In the genomic region with DNA sequence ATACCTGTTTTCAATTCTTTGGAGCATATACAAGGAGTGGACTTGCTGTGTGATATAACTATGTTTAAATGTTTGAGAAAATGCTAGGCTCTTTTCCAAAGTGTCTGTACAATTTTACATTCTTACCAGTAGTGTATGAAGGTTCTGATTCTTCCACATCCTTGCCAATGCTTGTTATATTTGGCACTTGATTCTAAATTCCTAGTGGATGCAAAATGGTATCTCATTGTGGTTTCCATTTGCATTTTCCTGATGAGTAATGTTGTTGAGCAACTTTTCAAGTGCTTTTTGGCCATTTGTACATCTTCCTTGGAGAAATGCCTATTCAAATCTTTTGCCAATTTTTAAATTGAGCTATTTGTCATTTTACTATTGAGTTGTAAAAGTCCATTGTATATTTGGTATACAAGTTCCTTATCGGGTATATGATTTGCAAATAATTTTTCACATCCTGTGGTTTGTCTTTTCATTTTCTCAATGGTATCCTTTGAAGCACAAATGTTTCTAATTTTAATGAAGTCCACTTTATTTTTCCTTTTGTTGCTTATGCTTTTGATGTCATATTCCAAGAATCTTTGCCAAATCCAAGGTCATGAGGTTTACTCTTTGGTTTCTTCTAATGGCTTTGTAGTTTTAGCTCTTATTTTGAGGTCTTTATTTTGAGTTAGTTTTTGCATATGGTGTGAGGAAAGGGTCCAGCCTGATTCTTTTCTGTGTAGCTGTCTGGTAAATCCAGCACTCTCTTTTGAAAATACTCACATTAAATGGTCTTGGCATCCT, we compare ENCODE assay signal across 16 cellular contexts. TPM values are rescaled to one million over a fixed set of nuclear protein-coding genes. Genes with fewer than 3 reads are reported as not detected.
DNase-seq lines count a peak whose midpoint lies in the region; ATAC-seq and TF ChIP-seq lines count a peak whose summit lies in the region.
"Had no signal": no experiment of that assay in that cellular context is flagged by ENCODE, and none has a peak within 500 bp of the region (broad histone marks: within the 10 kb centered on the region; RNA-seq: fewer than 3 reads in every experiment).

No MANE protein-coding gene starts in this region.

- H3K4me1 ChIP-seq in RWPE2 (ENCODE audit: insufficient read depth, poor library complexity, severe bottlenecking): peaks cover 7% of the 10 kb centered on the region
- H3K4me1 ChIP-seq in fibroblast of lung (ENCODE audit: control insufficient read depth, extremely low read depth, insufficient read depth, low read length): peaks cover 2% of the 10 kb centered on the region
- H3K4me1 ChIP-seq: HAP-1, upper lobe of right lung had no signal

- H3K36me3 Mint-ChIP-seq in activated T-helper 17 cell treated with anti-CD3 and anti-CD28 coated beads, Interleukin-2, amount 50 U/mL, for 72 hours (ENCODE audit: low read depth): no peaks in the 10 kb centered on the region

- H3K9me3 ChIP-seq in RWPE2 (ENCODE audit: severe bottlenecking) (no peaks in the 10 kb centered on the region), fibroblast of lung (ENCODE audit: control insufficient read depth, insufficient read depth, low read depth, low read length) (no peaks in the 10 kb centered on the region)
- H3K9me3 ChIP-seq: HAP-1, upper lobe of right lung had no signal

- H3K4me2 ChIP-seq in fibroblast of lung (ENCODE audit: extremely low read depth, insufficient read depth, low read length): no peak overlapping the region
- H3K4me2 ChIP-seq: hepatocyte, KMS-11 had no signal

- no peaks in the 10 kb centered on the region for H3K79me2 ChIP-seq in fibroblast of lung (ENCODE audit: control insufficient read depth, insufficient read depth, low read length)
- H3K79me2 ChIP-seq: hepatocyte had no signal

- H3K27ac Mint-ChIP-seq in activated T-helper 17 cell treated with anti-CD3 and anti-CD28 coated beads, Interleukin-2, amount 50 U/mL, for 72 hours: no peak overlapping the region

- ATAC-seq in RWPE2 (ENCODE audit: low read depth): peak; percentile 83
- ATAC-seq in activated T-helper 17 cell treated with anti-CD3 and anti-CD28 coated beads, Interleukin-2, amount 50 U/mL, for 72 hours (replicated peaks): no peak
- ATAC-seq: upper lobe of right lung had no signal

- no peaks in the 10 kb centered on the region for H4K20me1 ChIP-seq in fibroblast of lung (ENCODE audit: control insufficient read depth, extremely low read depth, insufficient read depth, low read length)

- H3K27me3 ChIP-seq in RWPE2 (ENCODE audit: insufficient read depth, poor library complexity, severe bottlenecking) (no peaks in the 10 kb centered on the region), fibroblast of lung (ENCODE audit: control insufficient read depth, insufficient read depth, low read length) (no peaks in the 10 kb centered on the region)
- H3K27me3 ChIP-seq: hepatocyte, upper lobe of right lung had no signal

- peaks cover 4% of the 10 kb centered on the region for H3K9me3 Mint-ChIP-seq in activated T-helper 17 cell treated with anti-CD3 and anti-CD28 coated beads, Interleukin-2, amount 50 U/mL, for 72 hours

- DNase-seq in NCI-H2196 (lab: John Stamatoyannopoulos, UW; ENCODE audit: unreplicated experiment) (peak; percentile 27), NCI-H2196 treated with DMSO at 0.1 percent for 48 hours (lab: John Stamatoyannopoulos, UW; ENCODE audit: unreplicated experiment) (no peak), RWPE2 (ENCODE audit: low spot score) (no peak), fibroblast of lung (ENCODE audit: low read depth in 2 of 2) (peak; percentile 98 to 99), skeletal muscle cell (ENCODE audit: low read depth) (peak; percentile 95), NCI-H69 (lab: John Stamatoyannopoulos, UW) (no peak), ureter (ENCODE audit: low spot score) (no peak)
- DNase-seq: activated naive CD4-positive, alpha-beta T cell treated with Interleukin-2 at 50 U/mL for 16 hours; DMS79 treated with DMSO at 0.1 percent for 48 hours; NCI-H2081; occipital lobe; upper lobe of right lung had no signal

- H2AFZ ChIP-seq in fibroblast of lung (ENCODE audit: low read length): no peak overlapping the region
- H2AFZ ChIP-seq: hepatocyte had no signal

- H3K36me3 ChIP-seq in RWPE2 (ENCODE audit: low read depth) (no peaks in the 10 kb centered on the region), fibroblast of lung (ENCODE audit: control insufficient read depth, insufficient read depth, low read length) (no peaks in the 10 kb centered on the region)
- H3K36me3 ChIP-seq: HAP-1, upper lobe of right lung had no signal

- TF ChIP-seq CTCF in RWPE2 (IDR thresholded peaks at IDR 0.05; ENCODE audit: poor library complexity, severe bottlenecking) (no peak), fibroblast of lung (conservative IDR thresholded peaks at IDR 0.05 in 1 of 2, IDR thresholded peaks at IDR 0.05 in 1 of 2; ENCODE audit: low read depth in 1 of 2, low read length in 2 of 2) (peak in 1 of 2 donors; percentile 45)

- H3K4me3 Mint-ChIP-seq in activated T-helper 17 cell treated with anti-CD3 and anti-CD28 coated beads, Interleukin-2, amount 50 U/mL, for 72 hours: no peak overlapping the region

- H3K4me1 Mint-ChIP-seq in activated T-helper 17 cell treated with anti-CD3 and anti-CD28 coated beads, Interleukin-2, amount 50 U/mL, for 72 hours: no peaks in the 10 kb centered on the region

- H3K4me3 ChIP-seq in RWPE2 (ENCODE audit: severe bottlenecking) (no peak overlapping the region), fibroblast of lung (replicated peaks in 1 of 4; ENCODE audit: control extremely low read depth in 1 of 4, insufficient read depth in 1 of 4, low read depth in 3 of 4, low read length in 4 of 4) (no peak overlapping the region), skeletal muscle cell (ENCODE audit: low read depth, low read length) (no peak overlapping the region)
- H3K4me3 ChIP-seq: HAP-1, hepatocyte, upper lobe of right lung had no signal

- H3K27ac ChIP-seq in RWPE2 (ENCODE audit: poor library complexity, severe bottlenecking) (no peak overlapping the region), fibroblast of lung (ENCODE audit: insufficient read depth, low read length) (no peak overlapping the region)
- H3K27ac ChIP-seq: hepatocyte, KMS-11, upper lobe of right lung had no signal

- no peak overlapping the region for H3K9ac ChIP-seq in fibroblast of lung (ENCODE audit: insufficient read depth, low read length)
- H3K9ac ChIP-seq: KMS-11 had no signal

- peaks cover 42% of the 10 kb centered on the region for H3K27me3 Mint-ChIP-seq in activated T-helper 17 cell treated with anti-CD3 and anti-CD28 coated beads, Interleukin-2, amount 50 U/mL, for 72 hours

RNA-seq across cellular contexts. Expression of a gene that starts 33.2 kb away (rescaled TPM):
- total RNA-seq in fibroblast of lung (21.8 and 22.5 TPM in 2 replicates), ureter (22.3 TPM)
- 6.4 and 7.0 TPM in 2 replicates for polyA plus RNA-seq in fibroblast of lung
- polyA plus RNA-seq in fibroblast of lung (2012): 12.0 and 13.1 TPM in 2 replicates
- polyA minus RNA-seq in fibroblast of lung (ENCODE audit: low replicate concordance): 1.3 and 1.4 TPM in 2 replicates
- total RNA-seq in activated T-helper 17 cell treated with anti-CD3 and anti-CD28 coated beads, Interleukin-2, amount 50 U/mL, for 72 hours: 10 to 100 TPM; 21.5 to 24.2 TPM

Comparison
In these comparisons a context has a peak if more than half of its experiments do, and no peak if none do; other contexts are left out.
1. DNase-seq: peak in NCI-H2196 (single experiment), fibroblast of lung (2 of 2) and skeletal muscle cell (single experiment); none in NCI-H2196 treated with DMSO at 0.1 percent for 48 hours (single experiment), RWPE2 (single experiment), NCI-H69 (single experiment) and ureter (single experiment).